ENCODE assay signal across 29 cellular contexts in the genomic region with DNA sequence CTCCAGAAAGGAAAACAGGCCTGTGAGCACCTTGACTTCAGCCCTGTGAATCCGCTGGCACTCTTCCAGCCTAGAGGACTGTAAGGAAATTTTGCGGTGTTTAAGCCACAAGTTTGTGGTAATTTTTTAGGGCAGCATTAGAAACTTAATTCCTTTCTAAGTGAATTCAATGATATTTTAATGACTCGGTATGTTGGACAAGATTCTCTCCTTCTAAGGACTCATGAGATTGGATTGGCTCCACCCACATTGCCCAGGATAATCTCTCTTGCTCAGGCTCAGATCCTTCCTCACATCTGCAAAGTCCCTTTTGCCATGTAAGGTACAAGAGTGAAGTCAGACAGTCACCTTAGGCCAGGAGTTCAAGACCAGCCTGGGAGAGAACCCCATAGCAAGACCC. TPM values are rescaled to one million over a fixed set of nuclear protein-coding genes. Genes with fewer than 3 reads are reported as not detected.
A peak's percentile ranks its signal among the peaks of the same experiment; 100 is the strongest.
DNase-seq lines count a peak whose midpoint lies in the region; ATAC-seq, FAIRE-seq and TF ChIP-seq lines count a peak whose summit lies in the region.
"Had no signal": no experiment of that assay in that cellular context is flagged by ENCODE, and none has a peak within 500 bp of the region (broad histone marks: within the 10 kb centered on the region; RNA-seq: fewer than 3 reads in every experiment).

No MANE protein-coding gene starts in this region.

- H3K36me3 ChIP-seq in right atrium auricular region (no peaks in the 10 kb centered on the region), uterus (no peaks in the 10 kb centered on the region), small intestine (ENCODE audit: control insufficient read depth in 2 of 2, insufficient read depth in 2 of 2, low read length in 2 of 2) (no peaks in the 10 kb centered on the region)
- H3K36me3 ChIP-seq: BLaER1 had no signal

- DNase-seq in right atrium auricular region (ENCODE audit: low spot score) (peak; percentile 40), Right ventricle myocardium inferior (ENCODE audit: missing footprints) (no peak), RPMI7951 (ENCODE audit: low read depth) (peak; percentile 45), astrocyte of the hippocampus (ENCODE audit: low read depth, low spot score) (peak; percentile 23), foreskin fibroblast (peak; percentile 26 to 75), uterus (no peak), small intestine (no peak)
- DNase-seq: 8988T; Caco-2; CD4-positive, alpha-beta memory T cell; DMS 273 treated with DMSO at 0.1 percent for 48 hours; DMS79 treated with DMSO at 0.1 percent for 48 hours; GOT3; NCI-H1092; NCI-H1436; NCI-H2029; NCI-H2171; NCI-H345; NCI-H524; NCI-H774; SHP77 treated with DMSO at 0.1 percent for 48 hours; SW 1271 had no signal

- H3K4me3 ChIP-seq in right atrium auricular region = no peak overlapping the region
- H3K4me3 ChIP-seq in foreskin fibroblast (ENCODE audit: low read depth in 1 of 2, low read length in 2 of 2) = no peak overlapping the region
- no peak overlapping the region for H3K4me3 ChIP-seq in uterus
- H3K4me3 ChIP-seq in small intestine (ENCODE audit: low read depth in 1 of 2, low read length in 2 of 2) = no peak overlapping the region
- H3K4me3 ChIP-seq: BLaER1, SK-N-MC had no signal

- no peak for TF ChIP-seq POLR2A in uterus (IDR thresholded peaks at IDR 0.05)

- H3K27ac ChIP-seq in right atrium auricular region (no peak overlapping the region), uterus (no peak overlapping the region), small intestine (ENCODE audit: low read depth in 1 of 2, low read length in 1 of 2) (no peak overlapping the region)
- H3K27ac ChIP-seq: BLaER1, SK-N-MC had no signal

- no peak for FAIRE-seq in small intestine (lab: Jason Lieb, UNC)
- FAIRE-seq: GM12891 had no signal

- H3K9me3 ChIP-seq in right atrium auricular region (no peaks in the 10 kb centered on the region), uterus (no peaks in the 10 kb centered on the region), small intestine (ENCODE audit: control insufficient read depth, low read depth) (no peaks in the 10 kb centered on the region)
- H3K9me3 ChIP-seq: BLaER1, Caco-2 had no signal

- 85 to 88% (median 86%) methylated on average over 3 of the region's 3 CpGs for WGBS in small intestine, 3 donors

- ATAC-seq in Right ventricle myocardium inferior = no peak
- ATAC-seq in GM19397 (IDR thresholded peaks at IDR 0.05; ENCODE audit: unreplicated experiment) = no peak

- H3K4me1 ChIP-seq in right atrium auricular region (no peaks in the 10 kb centered on the region), uterus (no peaks in the 10 kb centered on the region), small intestine (ENCODE audit: control insufficient read depth in 2 of 2, insufficient read depth in 1 of 2, low read depth in 1 of 2, low read length in 1 of 2) (no peaks in the 10 kb centered on the region)
- H3K4me1 ChIP-seq: Caco-2 had no signal

- TF ChIP-seq CTCF in right atrium auricular region (IDR thresholded peaks at IDR 0.05) (no peak), foreskin fibroblast (IDR thresholded peaks at IDR 0.05; ENCODE audit: low read depth, low read length) (no peak), uterus (IDR thresholded peaks at IDR 0.05) (no peak)

- intact Hi-C loops in Right ventricle myocardium inferior (cut with DNase I) = no loop called here
- intact Hi-C loops in uterus (cut with DNase I; ENCODE audit: low total_unique reads) = no loop called here

- H3K27me3 ChIP-seq in right atrium auricular region (no peaks in the 10 kb centered on the region), uterus (no peaks in the 10 kb centered on the region), small intestine (ENCODE audit: control insufficient read depth in 2 of 2, insufficient read depth in 2 of 2, low read length in 2 of 2) (no peaks in the 10 kb centered on the region)
- H3K27me3 ChIP-seq: BLaER1 had no signal

RNA-seq across cellular contexts. Expression of a gene that starts 4.4 kb away (rescaled TPM):
- total RNA-seq in right atrium auricular region (not detected), Right ventricle myocardium inferior (not detected), uterus (not detected)
- total RNA-seq in RPMI7951 (2014; rRNA removed; shearing (Covaris generic)) = not detected in 2 replicates
- not detected for polyA plus RNA-seq in small intestine
- total RNA-seq: Caco-2; CD4-positive, alpha-beta memory T cell; G401; LHCN-M2 had no signal
- polyA plus RNA-seq: AG04450; CD4-positive, alpha-beta memory T cell had no signal

Comparison
In these comparisons a context has a peak if more than half of its experiments do, and no peak if none do; other contexts are left out.
1. DNase-seq: peak in right atrium auricular region (single experiment), RPMI7951 (single experiment), astrocyte of the hippocampus (single experiment) and foreskin fibroblast (2 of 2); none in Right ventricle myocardium inferior (single experiment), uterus (0 of 2) and small intestine (single experiment).